20 cellular contexts compared by ENCODE assay signal in genomic region chr4:101217353-101218031, GRCh38.
DNase-seq lines count a peak whose midpoint lies in the region; ATAC-seq, FAIRE-seq and TF ChIP-seq lines count a peak whose summit lies in the region.
"Had no signal": no experiment of that assay in that cellular context is flagged by ENCODE, and none has a peak within 500 bp of the region (broad histone marks: within the 10 kb centered on the region; RNA-seq: fewer than 3 reads in every experiment).

No MANE protein-coding gene starts in this region.

- H3K36me3 ChIP-seq in HCT116 (ENCODE audit: control insufficient read depth in 1 of 2, insufficient read depth in 2 of 2, low read length in 2 of 2) (no peaks in the 10 kb centered on the region), astrocyte (ENCODE audit: insufficient read depth, low read length) (no peaks in the 10 kb centered on the region), transverse colon (no peaks in the 10 kb centered on the region)
- H3K36me3 ChIP-seq: esophagus muscularis mucosa, heart right ventricle, sigmoid colon had no signal

- no peaks in the 10 kb centered on the region for H3K9me2 ChIP-seq in HCT116 (ENCODE audit: insufficient read depth)

- H3K27ac ChIP-seq in HCT116 (ENCODE audit: low read depth, low read length), result peak overlapping the region; percentile 43; the same call in 1 of the 2 replicates
- H3K27ac ChIP-seq in astrocyte (ENCODE audit: low read depth, low read length), result peak overlapping the region; percentile 47
- H3K27ac ChIP-seq in transverse colon, result peak overlapping the region; percentile 9 to 39 (median 20)
- H3K27ac ChIP-seq: esophagus muscularis mucosa, HL-60, sigmoid colon had no signal

- 60 to 68% methylated on average over 4 to 7 of the region's 7 CpGs for WGBS in transverse colon (ENCODE audit: low coverage in 1 of 2), 2 donors

- H3K4me1 Mint-ChIP-seq in astrocyte (ENCODE audit: low read depth, unreplicated experiment), result peaks cover 28% of the 10 kb centered on the region

- no peak overlapping the region for H3K4me3 ChIP-seq in HCT116 (replicated peaks in 1 of 2; ENCODE audit: low read depth in 1 of 2, low read length in 2 of 2)
- no peak overlapping the region for H3K4me3 ChIP-seq in astrocyte (ENCODE audit: insufficient read depth, low read depth, low read length)
- H3K4me3 ChIP-seq in transverse colon, result no peak overlapping the region
- H3K4me3 ChIP-seq: esophagus muscularis mucosa, heart right ventricle, sigmoid colon had no signal

- H3K9me3 ChIP-seq in HCT116 (ENCODE audit: control insufficient read depth in 1 of 2, insufficient read depth in 1 of 2, low read depth in 1 of 2, low read length in 2 of 2) (no peaks in the 10 kb centered on the region), astrocyte (ENCODE audit: insufficient read depth, low read depth, low read length) (no peaks in the 10 kb centered on the region), transverse colon (no peaks in the 10 kb centered on the region)
- H3K9me3 ChIP-seq: esophagus muscularis mucosa, heart right ventricle, sigmoid colon had no signal

- DNase-seq in HCT116 (ENCODE audit: low read depth, low spot score) (no peak), astrocyte (ENCODE audit: low read depth) (no peak), left colon (no peak), transverse colon (no peak), 8988T (no peak), NCI-H1436 treated with DMSO at 0.1 percent for 48 hours (lab: John Stamatoyannopoulos, UW) (no peak)
- DNase-seq: activated CD4-positive, alpha-beta T cell treated with anti-CD3 and anti-CD28 coated beads for 1 hour; activated CD8-positive, alpha-beta memory T cell treated with anti-CD3 and anti-CD28 coated beads, Interleukin-2, amount 50 U/mL, for 48 hours; activated naive CD4-positive, alpha-beta T cell; heart right ventricle; KG1; NCI-H1092 treated with DMSO at 0.1 percent for 48 hours; NCI-H2171 treated with DMSO at 0.1 percent for 48 hours; occipital lobe; sigmoid colon had no signal

- peak overlapping the region; percentile 55 for H3K27ac Mint-ChIP-seq in astrocyte (ENCODE audit: unreplicated experiment)

- intact Hi-C loops in HCT116 (cut with micrococcal nuclease), result no loop called here
- intact Hi-C loops in left colon (cut with DNase I, micrococcal nuclease), result no loop called here
- intact Hi-C loops in transverse colon (cut with DNase I; ENCODE audit: low total_unique reads), result no loop called here

- TF ChIP-seq CTCF in HCT116 (IDR thresholded peaks at IDR 0.05 in 2 of 3, conservative IDR thresholded peaks at IDR 0.05 in 1 of 3; ENCODE audit: borderline replicate concordance in 1 of 3, insufficient read depth in 1 of 3, low read depth in 2 of 3, low read length in 2 of 3), result no peak
- no peak for TF ChIP-seq CTCF in astrocyte (IDR thresholded peaks at IDR 0.05; ENCODE audit: insufficient read depth, low read depth, low read length)
- TF ChIP-seq CTCF in transverse colon (IDR thresholded peaks at IDR 0.05), result no peak

- no peaks in the 10 kb centered on the region for H3K9me3 Mint-ChIP-seq in astrocyte (ENCODE audit: unreplicated experiment)
- H3K9me3 Mint-ChIP-seq: CD14-positive monocyte had no signal

- peaks cover 93% of the 10 kb centered on the region for H3K79me2 ChIP-seq in HCT116 (ENCODE audit: insufficient read depth, low read length)
- peaks cover 66% of the 10 kb centered on the region for H3K79me2 ChIP-seq in astrocyte (ENCODE audit: insufficient read depth, low read length)

- POLR2A ChIA-PET in HCT116 (lab: Charles Lee), result no interaction called here

- H2AFZ ChIP-seq in HCT116 (ENCODE audit: low read depth, low read length, poor library complexity, severe bottlenecking) (no peak overlapping the region), astrocyte (ENCODE audit: low read depth, low read length) (no peak overlapping the region)

- peak; percentile 64 for ATAC-seq in HCT116
- ATAC-seq in left colon, result peak; percentile 85
- no peak for ATAC-seq in HG03432 (IDR thresholded peaks at IDR 0.05; ENCODE audit: unreplicated experiment)

- H3K36me3 Mint-ChIP-seq in astrocyte (ENCODE audit: low read depth, unreplicated experiment), result no peaks in the 10 kb centered on the region
- H3K36me3 Mint-ChIP-seq: CD14-positive monocyte had no signal

- BruUV-seq in HCT116 (replicated peaks; lab: Mats Ljungman, UMichigan), result no TSS peak

- peaks cover 26 to 44% of the 10 kb centered on the region in 2 experiments for H3K4me1 ChIP-seq in HCT116 (ENCODE audit: control insufficient read depth in 1 of 2, insufficient read depth in 2 of 2, low read length in 2 of 2)
- H3K4me1 ChIP-seq in astrocyte (ENCODE audit: insufficient read depth, low read length), result peaks cover 3% of the 10 kb centered on the region
- H3K4me1 ChIP-seq in transverse colon, result peaks cover 0 to 41% (median 21%) of the 10 kb centered on the region in 4 donors

- TF ChIP-seq EP300 in transverse colon (IDR thresholded peaks at IDR 0.05; ENCODE audit: low read depth), result no peak

- no peaks in the 10 kb centered on the region for H3K27me3 Mint-ChIP-seq in astrocyte (ENCODE audit: low read depth, unreplicated experiment)

- H3K4me2 ChIP-seq in HCT116 (ENCODE audit: low read length) (peak overlapping the region; percentile 8), astrocyte (ENCODE audit: low read length) (peak overlapping the region; percentile 11)

- CTCF ChIA-PET in HCT116 (lab: Charles Lee), result no interaction called here

- TF ChIP-seq POLR2A in HCT116 (IDR thresholded peaks at IDR 0.05; ENCODE audit: borderline replicate concordance, extremely low read depth, insufficient read depth, insufficient read length) (no peak), transverse colon (IDR thresholded peaks at IDR 0.05) (no peak)

- H3K4me3 Mint-ChIP-seq in astrocyte (ENCODE audit: unreplicated experiment), result peak overlapping the region; percentile 30
- H3K4me3 Mint-ChIP-seq: CD14-positive monocyte had no signal

- H3K9ac ChIP-seq in HCT116 (ENCODE audit: low read length), result no peak overlapping the region
- no peak overlapping the region for H3K9ac ChIP-seq in astrocyte (ENCODE audit: low read length)

- peak; percentile 26 for FAIRE-seq in astrocyte (lab: Jason Lieb, UNC)
- FAIRE-seq: keratinocyte had no signal

- in situ Hi-C loops in transverse colon (cut with MboI; ENCODE audit: low pct_ligation_motif_present in 1 of 4, low pct_unique_long_range_greater_than_20kb in 1 of 4, low sequenced_read_pairs in 3 of 4), result no loop called here

- RAD21 ChIA-PET in HCT116 (lab: Charles Lee; ENCODE audit: low non-redundant PET in 1 of 2, low total read pairs in 2 of 2, uncharacterized antibody in 2 of 2, unreplicated experiment in 2 of 2), result no interaction called here

- H3K27me3 ChIP-seq in HCT116 (ENCODE audit: insufficient read depth, low read length), result no peaks in the 10 kb centered on the region
- H3K27me3 ChIP-seq in astrocyte (ENCODE audit: insufficient read depth, low read length), result no peaks in the 10 kb centered on the region
- no peaks in the 10 kb centered on the region for H3K27me3 ChIP-seq in transverse colon
- H3K27me3 ChIP-seq: esophagus muscularis mucosa, heart right ventricle, sigmoid colon had no signal

- no peak for TF ChIP-seq RAD21 in HCT116 (IDR thresholded peaks at IDR 0.05; ENCODE audit: low read depth)

- H4K20me1 ChIP-seq in HCT116 (ENCODE audit: insufficient read depth) (peaks cover 2% of the 10 kb centered on the region; the same call in 1 of the 2 replicates), astrocyte (ENCODE audit: insufficient read depth, low read length) (peaks cover 23% of the 10 kb centered on the region)

TF ChIP-seq in HCT116, 20 proteins besides CTCF, POLR2A, EP300 and RAD21:
- TF ChIP-seq ZNF274 (IDR thresholded peaks at IDR 0.05; ENCODE audit: low read depth, low read length) (no peak), ZFX (IDR thresholded peaks at IDR 0.05) (no peak), CBX3 (IDR thresholded peaks at IDR 0.05; ENCODE audit: low read depth) (0 out of 2 replicates have a peak, but pooled peaks have one; percentile 15), SP1 (IDR thresholded peaks at IDR 0.05; ENCODE audit: low read depth) (0 out of 2 replicates have a peak, but pooled peaks have one; percentile 24), YY1 (IDR thresholded peaks at IDR 0.05; ENCODE audit: extremely low read depth, insufficient replicate concordance, low read depth, low read length) (no peak), FOSL1 (IDR thresholded peaks at IDR 0.05; ENCODE audit: low read depth) (0 out of 2 replicates have a peak, but pooled peaks have one; percentile 13)
